Comparison of ENCODE assay signal across 12 cellular contexts in genomic region chr4:7861440-7861881, GRCh38.
DNase-seq lines count a peak whose midpoint lies in the region; TF ChIP-seq lines count a peak whose summit lies in the region.
"Had no signal": no experiment of that assay in that cellular context is flagged by ENCODE, and none has a peak within 500 bp of the region (broad histone marks: within the 10 kb centered on the region; RNA-seq: fewer than 3 reads in every experiment).

No MANE protein-coding gene starts in this region.

- H3K4me1 ChIP-seq in Caco-2, result peaks cover 44% of the 10 kb centered on the region
- peaks cover 7% of the 10 kb centered on the region for H3K4me1 ChIP-seq in NT2/D1 (ENCODE audit: insufficient read depth, insufficient read length)
- H3K4me1 ChIP-seq in muscle layer of colon (ENCODE audit: insufficient read depth, low read length), result peaks cover 42% of the 10 kb centered on the region

- H3K36me3 Mint-ChIP-seq in Caco-2 (ENCODE audit: insufficient read depth, unreplicated experiment), result peaks cover 42% of the 10 kb centered on the region
- peaks cover 20% of the 10 kb centered on the region for H3K36me3 Mint-ChIP-seq in activated T-helper 1 cell treated with anti-CD3 and anti-CD28 coated beads, Interleukin-12 subunit alpha, Interleukin-12 subunit beta, Interleukin-2, Interleukin-4 antibody, amounts not matched to agents 30 ng/mL and 10 ng/mL and 1 ng/mL, durations not matched to agents 14 hours and 24 hours and 36 hours (ENCODE audit: low read depth)

- H3K9me3 Mint-ChIP-seq in Caco-2 (ENCODE audit: unreplicated experiment), result peaks cover 14% of the 10 kb centered on the region
- H3K9me3 Mint-ChIP-seq in activated T-helper 1 cell treated with anti-CD3 and anti-CD28 coated beads, Interleukin-12 subunit alpha, Interleukin-12 subunit beta, Interleukin-2, Interleukin-4 antibody, amounts not matched to agents 30 ng/mL and 10 ng/mL and 1 ng/mL, durations not matched to agents 14 hours and 24 hours and 36 hours, result peaks cover 8% of the 10 kb centered on the region

- no peak for TF ChIP-seq CTCF in Caco-2 (IDR thresholded peaks at IDR 0.05; ENCODE audit: insufficient read depth in 1 of 2, low read depth in 1 of 2, low read length in 1 of 2, severe bottlenecking in 1 of 2, unreplicated experiment in 1 of 2)
- TF ChIP-seq CTCF in GM20000 (IDR thresholded peaks at IDR 0.05; ENCODE audit: extremely low read depth, missing control alignments), result no peak

- H3K36me3 ChIP-seq in Caco-2 (ENCODE audit: control insufficient read depth, insufficient read depth, low read length) (no peaks in the 10 kb centered on the region), NT2/D1 (ENCODE audit: insufficient read depth, insufficient read length, low read length) (peaks cover 35% of the 10 kb centered on the region), muscle layer of colon (ENCODE audit: insufficient read depth, low read length) (peaks cover 7% of the 10 kb centered on the region)

- peak; percentile 60 to 65 for DNase-seq in Caco-2
- peak; percentile 76 for DNase-seq in NT2/D1 (ENCODE audit: low read depth, low spot score)
- peak; percentile 96 for DNase-seq in fibroblast of gingiva (ENCODE audit: low read depth)
- no peak for DNase-seq in NCI-H1105 (lab: John Stamatoyannopoulos, UW)
- no peak for DNase-seq in activated CD8-positive, alpha-beta memory T cell treated with anti-CD3 and anti-CD28 coated beads for 24 hours
- no peak for DNase-seq in activated T-helper 1 cell treated with anti-CD3 and anti-CD28 coated beads, Interleukin-12 subunit alpha, Interleukin-12 subunit beta, Interleukin-2, Interleukin-4 antibody, amounts not matched to agents 30 ng/mL and 10 ng/mL and 1 ng/mL, durations not matched to agents 14 hours and 24 hours and 36 hours (ENCODE audit: low spot score)
- DNase-seq in GM20000 (ENCODE audit: low spot score), result no peak
- DNase-seq: DMS79 treated with DMSO at 0.1 percent for 48 hours; head of caudate nucleus; NCI-H1930; stimulated activated naive CD4-positive, alpha-beta T cell treated with Interleukin-2 at 50 U/mL for 16 hours had no signal

- H3K9ac ChIP-seq in NT2/D1 (ENCODE audit: insufficient read length, low read depth), result no peak overlapping the region
- no peak overlapping the region for H3K9ac ChIP-seq in muscle layer of colon (ENCODE audit: low read length)

- peak overlapping the region; percentile 92 for H3K27ac Mint-ChIP-seq in Caco-2 (ENCODE audit: unreplicated experiment)
- H3K27ac Mint-ChIP-seq in activated T-helper 1 cell treated with anti-CD3 and anti-CD28 coated beads, Interleukin-12 subunit alpha, Interleukin-12 subunit beta, Interleukin-2, Interleukin-4 antibody, amounts not matched to agents 30 ng/mL and 10 ng/mL and 1 ng/mL, durations not matched to agents 14 hours and 24 hours and 36 hours, result no peak overlapping the region

- POLR2A ChIA-PET in Caco-2 (lab: Charles Lee), result no interaction called here

- peak overlapping the region; percentile 54 for H3K4me3 Mint-ChIP-seq in Caco-2 (ENCODE audit: unreplicated experiment)
- no peak overlapping the region for H3K4me3 Mint-ChIP-seq in activated T-helper 1 cell treated with anti-CD3 and anti-CD28 coated beads, Interleukin-12 subunit alpha, Interleukin-12 subunit beta, Interleukin-2, Interleukin-4 antibody, amounts not matched to agents 30 ng/mL and 10 ng/mL and 1 ng/mL, durations not matched to agents 14 hours and 24 hours and 36 hours

- CTCF ChIA-PET in Caco-2 (lab: Charles Lee), result no interaction called here

- no TSS peak for BruUV-seq in Caco-2 (replicated peaks; lab: Mats Ljungman, UMichigan)

- peaks cover 32% of the 10 kb centered on the region for H3K4me1 Mint-ChIP-seq in Caco-2 (ENCODE audit: low read depth, unreplicated experiment)
- H3K4me1 Mint-ChIP-seq in activated T-helper 1 cell treated with anti-CD3 and anti-CD28 coated beads, Interleukin-12 subunit alpha, Interleukin-12 subunit beta, Interleukin-2, Interleukin-4 antibody, amounts not matched to agents 30 ng/mL and 10 ng/mL and 1 ng/mL, durations not matched to agents 14 hours and 24 hours and 36 hours (ENCODE audit: low read depth), result peaks cover 28% of the 10 kb centered on the region

- no peaks in the 10 kb centered on the region for H3K27me3 Mint-ChIP-seq in Caco-2 (ENCODE audit: insufficient read depth, unreplicated experiment)
- peaks cover 13% of the 10 kb centered on the region for H3K27me3 Mint-ChIP-seq in activated T-helper 1 cell treated with anti-CD3 and anti-CD28 coated beads, Interleukin-12 subunit alpha, Interleukin-12 subunit beta, Interleukin-2, Interleukin-4 antibody, amounts not matched to agents 30 ng/mL and 10 ng/mL and 1 ng/mL, durations not matched to agents 14 hours and 24 hours and 36 hours (ENCODE audit: insufficient read depth)

- H3K27me3 ChIP-seq in Caco-2 (replicated peaks; ENCODE audit: control insufficient read depth, insufficient read depth, low read length), result no peaks in the 10 kb centered on the region
- no peaks in the 10 kb centered on the region for H3K27me3 ChIP-seq in NT2/D1 (ENCODE audit: insufficient read depth, insufficient read length)
- H3K27me3 ChIP-seq in muscle layer of colon (ENCODE audit: control insufficient read depth in 1 of 2, insufficient read depth in 2 of 2, low read length in 2 of 2), result no peaks in the 10 kb centered on the region

- intact Hi-C loops in Caco-2 (cut with micrococcal nuclease; ENCODE audit: unreplicated experiment), result loop anchor here (5.0 kb wide), 1 partner anchor 49 kb away; no protein-coding TSS in a partner anchor
- intact Hi-C loops in activated T-helper 1 cell treated with anti-CD3 and anti-CD28 coated beads, Interleukin-12 subunit alpha, Interleukin-12 subunit beta, Interleukin-2, Interleukin-4 antibody, amounts not matched to agents 30 ng/mL and 10 ng/mL and 1 ng/mL, durations not matched to agents 14 hours and 24 hours and 36 hours (cut with micrococcal nuclease), result no loop called here

- no peaks in the 10 kb centered on the region for H3K9me3 ChIP-seq in Caco-2
- H3K9me3 ChIP-seq in NT2/D1 (ENCODE audit: insufficient read depth, low read length), result no peaks in the 10 kb centered on the region
- no peaks in the 10 kb centered on the region for H3K9me3 ChIP-seq in muscle layer of colon (ENCODE audit: low read length)

- H3K4me3 ChIP-seq in Caco-2 (ENCODE audit: low read depth, low read length) (no peak overlapping the region), NT2/D1 (ENCODE audit: insufficient read length, low read depth) (peak overlapping the region; percentile 1), muscle layer of colon (ENCODE audit: low read depth in 1 of 2, low read length in 2 of 2) (no peak overlapping the region)

- peak overlapping the region; percentile 16 for H3K27ac ChIP-seq in muscle layer of colon (ENCODE audit: low read depth, low read length)

Comparison
In these comparisons a context has a peak if more than half of its experiments do, and no peak if none do; other contexts are left out.
1. DNase-seq: peak in Caco-2 (2 of 2), NT2/D1 (single experiment) and fibroblast of gingiva (single experiment); none in NCI-H1105 (single experiment), activated CD8-positive, alpha-beta memory T cell treated with anti-CD3 and anti-CD28 coated beads for 24 hours (single experiment), activated T-helper 1 cell treated with anti-CD3 and anti-CD28 coated beads, Interleukin-12 subunit alpha, Interleukin-12 subunit beta, Interleukin-2, Interleukin-4 antibody, amounts not matched to agents 30 ng/mL and 10 ng/mL and 1 ng/mL, durations not matched to agents 14 hours and 24 hours and 36 hours (single experiment) and GM20000 (single experiment).